8 cellular contexts compared by ENCODE assay signal in the genomic region with DNA sequence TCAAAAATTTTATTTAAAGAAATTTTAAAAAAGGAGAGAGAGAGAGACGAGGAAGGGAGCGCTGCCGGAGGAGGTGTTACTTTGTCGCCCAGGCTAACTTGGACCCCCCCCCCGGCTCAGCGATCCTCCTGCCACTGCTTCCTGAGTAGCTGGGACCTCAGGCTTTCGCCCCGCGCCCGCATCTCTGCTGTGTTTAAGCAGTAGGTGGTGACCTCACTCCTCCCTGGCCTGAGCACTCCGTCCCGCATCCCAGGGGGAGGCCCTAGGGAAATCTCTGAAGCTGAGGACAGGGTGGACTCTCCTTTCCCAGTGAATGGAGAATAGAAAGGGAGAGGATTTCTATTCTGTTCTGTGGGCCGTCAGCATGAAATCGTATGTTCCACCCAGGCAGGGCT. TPM values are rescaled to one million over a fixed set of nuclear protein-coding genes. Genes with fewer than 3 reads are reported as not detected.
DNase-seq lines count a peak whose midpoint lies in the region; ATAC-seq and FAIRE-seq lines count a peak whose summit lies in the region.

No MANE protein-coding gene starts in this region.

- H3K4me1 ChIP-seq in HUES48 (ENCODE audit: control insufficient read depth, insufficient read depth, low read length) = no peaks in the 10 kb centered on the region

- H3K4me1 Mint-ChIP-seq in activated CD4-positive, alpha-beta memory T cell treated with anti-CD3 and anti-CD28 coated beads for 36 hours (ENCODE audit: low read depth) = peaks cover 11% of the 10 kb centered on the region
- H3K4me1 Mint-ChIP-seq in natural killer cell treated with Interleukin-12 subunit alpha and Interleukin-12 subunit beta and Interleukin-15 and Interleukin-18, amount 100 ng/mL, for 72 hours (ENCODE audit: low read depth in 2 of 2) = peaks cover 14 to 19% of the 10 kb centered on the region in 2 donors

- H3K9me3 Mint-ChIP-seq in activated CD4-positive, alpha-beta memory T cell treated with anti-CD3 and anti-CD28 coated beads for 36 hours = peaks cover 26% of the 10 kb centered on the region
- peaks cover 7% of the 10 kb centered on the region for H3K9me3 Mint-ChIP-seq in natural killer cell treated with Interleukin-12 subunit alpha and Interleukin-12 subunit beta and Interleukin-15 and Interleukin-18, amount 100 ng/mL, for 72 hours

- no peaks in the 10 kb centered on the region; the same call in 1 of the 2 replicates for H3K9me3 ChIP-seq in HUES48 (ENCODE audit: control insufficient read depth, insufficient read depth, low read length)

- CTCF ChIA-PET in activated CD4-positive, alpha-beta memory T cell treated with anti-CD3 and anti-CD28 coated beads for 36 hours (lab: Charles Lee) = no interaction called here

- peak overlapping the region; percentile 48; the same call in 1 of the 2 replicates for H3K9ac ChIP-seq in HUES48 (ENCODE audit: low read depth, low read length)

- POLR2A ChIA-PET in activated CD4-positive, alpha-beta memory T cell treated with anti-CD3 and anti-CD28 coated beads for 36 hours (lab: Charles Lee) = no interaction called here

- FAIRE-seq in urothelium cell line (lab: Jason Lieb, UNC) = no peak

- peak overlapping the region; percentile 81 for H3K27ac ChIP-seq in HUES48 (ENCODE audit: low read depth, low read length)

- H3K27me3 Mint-ChIP-seq in activated CD4-positive, alpha-beta memory T cell treated with anti-CD3 and anti-CD28 coated beads for 36 hours = peaks cover 12% of the 10 kb centered on the region
- peaks cover 7 to 10% of the 10 kb centered on the region in 2 donors for H3K27me3 Mint-ChIP-seq in natural killer cell treated with Interleukin-12 subunit alpha and Interleukin-12 subunit beta and Interleukin-15 and Interleukin-18, amount 100 ng/mL, for 72 hours

- peak overlapping the region; percentile 97 for H3K4me3 ChIP-seq in HUES48 (ENCODE audit: low read depth, low read length)

- peak overlapping the region; percentile 94 for H3K4me3 Mint-ChIP-seq in activated CD4-positive, alpha-beta memory T cell treated with anti-CD3 and anti-CD28 coated beads for 36 hours
- H3K4me3 Mint-ChIP-seq in natural killer cell treated with Interleukin-12 subunit alpha and Interleukin-12 subunit beta and Interleukin-15 and Interleukin-18, amount 100 ng/mL, for 72 hours = peak overlapping the region; percentile 81

- peaks cover 34% of the 10 kb centered on the region for H3K36me3 Mint-ChIP-seq in activated CD4-positive, alpha-beta memory T cell treated with anti-CD3 and anti-CD28 coated beads for 36 hours
- H3K36me3 Mint-ChIP-seq in natural killer cell treated with Interleukin-12 subunit alpha and Interleukin-12 subunit beta and Interleukin-15 and Interleukin-18, amount 100 ng/mL, for 72 hours = peaks cover 19% of the 10 kb centered on the region

- H3K27ac Mint-ChIP-seq in activated CD4-positive, alpha-beta memory T cell treated with anti-CD3 and anti-CD28 coated beads for 36 hours = no peak overlapping the region
- peak overlapping the region; percentile 69 to 84 for H3K27ac Mint-ChIP-seq in natural killer cell treated with Interleukin-12 subunit alpha and Interleukin-12 subunit beta and Interleukin-15 and Interleukin-18, amount 100 ng/mL, for 72 hours

- no peaks in the 10 kb centered on the region; the same call in 1 of the 2 replicates for H3K36me3 ChIP-seq in HUES48 (ENCODE audit: control insufficient read depth, insufficient read depth, low read length)

- peak; percentile 45 for DNase-seq in activated CD4-positive, alpha-beta memory T cell treated with anti-CD3 and anti-CD28 coated beads for 36 hours
- no peak for DNase-seq in natural killer cell treated with Interleukin-12 subunit alpha and Interleukin-12 subunit beta and Interleukin-15 and Interleukin-18, amount 100 ng/mL, for 72 hours (ENCODE audit: low spot score)
- DNase-seq in urothelium cell line (ENCODE audit: low spot score) = peak; percentile 13
- DNase-seq in NCI-H1930 (lab: John Stamatoyannopoulos, UW) = no peak
- no peak for DNase-seq in 8988T

- intact Hi-C loops in activated CD4-positive, alpha-beta memory T cell treated with anti-CD3 and anti-CD28 coated beads for 36 hours (cut with micrococcal nuclease) = loop anchor here (1.0 to 10.0 kb wide), 5 partner anchors 32 to 1286 kb away; partner anchors contain the start of genes ZNF432, ZNF525 and ZNF677

- H3K27me3 ChIP-seq in HUES48 (ENCODE audit: control insufficient read depth, insufficient read depth, low read length) = no peaks in the 10 kb centered on the region

- ATAC-seq in GM18498 (IDR thresholded peaks at IDR 0.05; ENCODE audit: unreplicated experiment) (peak; percentile 12), esophagus mucosa (peak; percentile 4)
- ATAC-seq in natural killer cell treated with Interleukin-12 subunit alpha and Interleukin-12 subunit beta and Interleukin-15 and Interleukin-18, amount 100 ng/mL, for 72 hours = peak; percentile 16 to 28

RNA-seq across cellular contexts. Expression of gene ZNF845, which starts 0.5 kb away (rescaled TPM):
- 1 to 10 TPM; 5.7 to 5.8 TPM for total RNA-seq in activated CD4-positive, alpha-beta memory T cell treated with anti-CD3 and anti-CD28 coated beads for 36 hours
- total RNA-seq in esophagus mucosa = 3.5 TPM
- total RNA-seq in natural killer cell treated with Interleukin-12 subunit alpha and Interleukin-12 subunit beta and Interleukin-15 and Interleukin-18, amount 100 ng/mL, for 72 hours = 1 to 10 TPM; 5.5 to 7.9 TPM

RNA-seq across cellular contexts. Expression of gene ZNF525, which starts 32.4 kb away (rescaled TPM):
- total RNA-seq in activated CD4-positive, alpha-beta memory T cell treated with anti-CD3 and anti-CD28 coated beads for 36 hours = 10 to 100 TPM; 14.5 to 19.9 TPM
- total RNA-seq in esophagus mucosa = 6.6 TPM
- 10 to 100 TPM; 12.3 to 18.6 TPM for total RNA-seq in natural killer cell treated with Interleukin-12 subunit alpha and Interleukin-12 subunit beta and Interleukin-15 and Interleukin-18, amount 100 ng/mL, for 72 hours

Comparison
In these comparisons a context has a peak if more than half of its experiments do, and no peak if none do; other contexts are left out.
1. DNase-seq: peak in activated CD4-positive, alpha-beta memory T cell treated with anti-CD3 and anti-CD28 coated beads for 36 hours (single experiment) and urothelium cell line (single experiment); none in natural killer cell treated with Interleukin-12 subunit alpha and Interleukin-12 subunit beta and Interleukin-15 and Interleukin-18, amount 100 ng/mL, for 72 hours (single experiment), NCI-H1930 (0 of 2) and 8988T (single experiment).
2. Peak in every context shown above with its lines, with median percentiles within 50 percentile points of each other: ATAC-seq.